In the genomic region with DNA sequence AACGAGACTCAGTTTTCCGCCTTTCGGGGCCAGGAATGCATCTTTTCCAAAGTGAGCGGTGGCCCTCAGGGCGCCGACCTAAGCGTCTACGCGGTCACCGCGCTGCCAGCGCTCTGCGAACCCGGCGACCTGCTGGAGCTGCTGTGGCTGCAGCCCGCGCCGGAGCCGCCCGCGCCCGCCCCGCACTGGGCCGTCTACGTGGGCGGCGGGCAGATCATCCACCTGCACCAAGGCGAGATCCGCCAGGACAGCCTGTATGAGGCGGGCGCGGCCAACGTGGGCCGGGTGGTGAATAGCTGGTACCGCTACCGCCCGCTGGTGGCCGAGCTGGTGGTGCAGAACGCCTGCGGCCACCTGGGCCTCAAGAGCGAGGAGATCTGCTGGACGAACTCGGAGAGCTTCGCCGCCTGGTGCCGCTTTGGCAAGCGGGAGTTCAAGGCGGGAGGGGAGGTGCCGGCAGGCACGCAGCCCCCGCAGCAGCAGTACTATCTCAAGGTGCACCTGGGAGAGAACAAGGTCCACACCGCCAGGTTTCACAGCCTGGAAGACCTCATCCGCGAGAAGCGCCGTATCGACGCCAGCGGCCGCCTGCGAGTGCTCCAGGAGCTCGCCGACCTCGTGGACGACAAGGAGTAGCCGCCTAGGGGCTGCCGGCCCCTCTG, we compare ENCODE assay signal across 8 cellular contexts. TPM values are rescaled to one million over a fixed set of nuclear protein-coding genes. Genes with fewer than 3 reads are reported as not detected.
DNase-seq lines count a peak whose midpoint lies in the region; ATAC-seq and TF ChIP-seq lines count a peak whose summit lies in the region.

No MANE protein-coding gene starts in this region.

- TF ChIP-seq CTCF in left ventricle myocardium inferior (IDR thresholded peaks at IDR 0.05; ENCODE audit: borderline replicate concordance), result peak; percentile 74

- peak overlapping the region; percentile 73 for H3K4me3 ChIP-seq in left ventricle myocardium inferior

- H3K4me1 ChIP-seq in left ventricle myocardium inferior, result peaks cover 43% of the 10 kb centered on the region

- ATAC-seq in GM18907 (IDR thresholded peaks at IDR 0.05; ENCODE audit: unreplicated experiment) (peak; percentile 70), GM19455 (IDR thresholded peaks at IDR 0.05; ENCODE audit: unreplicated experiment) (no peak)

- H3K9me3 ChIP-seq in left ventricle myocardium inferior (replicated peaks), result no peaks in the 10 kb centered on the region

- intact Hi-C loops in left ventricle myocardium inferior (cut with micrococcal nuclease), result no loop called here

- peaks cover 86% of the 10 kb centered on the region for H3K27me3 ChIP-seq in left ventricle myocardium inferior (ENCODE audit: low read depth)

- peak overlapping the region; percentile 81 for H3K27ac ChIP-seq in left ventricle myocardium inferior (replicated peaks)

- in situ Hi-C loops in ACHN (cut with HindIII; ENCODE audit: low pct_ligation_motif_present, low pct_unique_long_range_greater_than_20kb, low sequenced_read_pairs), result no loop called here

- peak; percentile 53 for DNase-seq in ACHN
- peak; percentile 90 for DNase-seq in NCI-H146 (lab: John Stamatoyannopoulos, UW)
- peak; percentile 12 for DNase-seq in amniotic stem cell (lab: John Stamatoyannopoulos, UW)
- DNase-seq in left ventricle myocardium inferior, result peak; percentile 73
- peak; percentile 53 for DNase-seq in pons (ENCODE audit: low spot score)
- no peak for DNase-seq in activated CD4-positive, CD25-positive, alpha-beta regulatory T cell (lab: John Stamatoyannopoulos, UW)

- H3K36me3 ChIP-seq in left ventricle myocardium inferior, result no peaks in the 10 kb centered on the region

RNA-seq across cellular contexts. Expression of gene LRATD1, which starts 1.8 kb away (rescaled TPM):
- 3.1 TPM for total RNA-seq in left ventricle myocardium inferior

Comparison
In these comparisons a context has a peak if more than half of its experiments do, and no peak if none do; other contexts are left out.
1. DNase-seq: peak in ACHN (single experiment), NCI-H146 (single experiment), amniotic stem cell (single experiment), left ventricle myocardium inferior (single experiment) and pons (single experiment); none in activated CD4-positive, CD25-positive, alpha-beta regulatory T cell (0 of 4).